In the genomic region with DNA sequence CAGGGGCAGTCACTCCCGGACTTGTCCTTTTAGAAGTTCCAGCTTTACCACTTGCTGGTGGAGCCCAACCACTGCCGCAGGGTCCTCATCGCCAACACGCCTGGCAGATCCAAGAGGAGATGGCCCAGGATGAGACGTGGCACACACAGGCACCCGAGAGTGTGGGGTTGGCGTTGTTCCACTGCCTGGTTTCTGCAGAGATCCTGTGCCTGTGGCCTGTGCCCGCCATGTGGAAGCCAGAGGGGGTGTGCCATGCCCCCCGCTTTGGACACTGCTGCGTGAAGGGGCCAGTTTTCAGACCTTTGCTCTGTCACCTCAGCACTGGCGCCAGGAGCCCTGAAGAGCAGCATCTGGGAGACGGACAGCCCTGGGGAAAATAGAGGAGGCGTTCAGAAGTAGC, we compare ENCODE assay signal across 24 cellular contexts. TPM values are rescaled to one million over a fixed set of nuclear protein-coding genes. Genes with fewer than 3 reads are reported as not detected.
A peak's percentile ranks its signal among the peaks of the same experiment; 100 is the strongest.
DNase-seq lines count a peak whose midpoint lies in the region; ATAC-seq and TF ChIP-seq lines count a peak whose summit lies in the region.
"Had no signal": no experiment of that assay in that cellular context is flagged by ENCODE, and none has a peak within 500 bp of the region (broad histone marks: within the 10 kb centered on the region; RNA-seq: fewer than 3 reads in every experiment).

No MANE protein-coding gene starts in this region.

- no peaks in the 10 kb centered on the region for H3K9me3 ChIP-seq in right atrium auricular region
- H3K9me3 ChIP-seq: BE2C had no signal

- DNase-seq in Right ventricle myocardium superior, result peak; percentile 40
- DNase-seq in right atrium auricular region (ENCODE audit: low spot score), result no peak
- DNase-seq in left colon, result no peak
- peak; percentile 76 for DNase-seq in posterior vena cava (ENCODE audit: low spot score)
- no peak for DNase-seq in NCI-H2171 (lab: John Stamatoyannopoulos, UW)
- DNase-seq in activated T-cell treated with anti-CD3 and anti-CD28 coated beads, Interleukin-2, amount 50 U/mL, for 48 hours, result no peak
- no peak for DNase-seq in NCI-H446 treated with DMSO at 0.1 percent for 48 hours (lab: John Stamatoyannopoulos, UW)
- DNase-seq: 8988T, ACHN, BE2C, Calu3, DMS153, DND-41, GM23248, Karpas-422, NCI-H1092 treated with DMSO at 0.1 percent for 48 hours, NCI-H1436, NCI-H187, NCI-H2081 treated with DMSO at 0.1 percent for 48 hours, NCI-H524 treated with DMSO at 0.1 percent for 48 hours, NCI-H774, PC-9, SHP77 treated with DMSO at 0.1 percent for 48 hours had no signal

- H3K27ac ChIP-seq in right atrium auricular region, result no peak overlapping the region
- H3K27ac ChIP-seq: GM23248, HL-60, PC-9 had no signal

- H3K36me3 ChIP-seq in right atrium auricular region, result peaks cover 56% of the 10 kb centered on the region

- H3K4me3 ChIP-seq in right atrium auricular region, result no peak overlapping the region
- H3K4me3 ChIP-seq: GM23248, PC-9 had no signal

- no peak for TF ChIP-seq CTCF in right atrium auricular region (IDR thresholded peaks at IDR 0.05)

- H3K4me1 ChIP-seq in right atrium auricular region, result no peaks in the 10 kb centered on the region
- H3K4me1 ChIP-seq: BE2C had no signal

- intact Hi-C loops in Right ventricle myocardium superior (cut with DNase I) (no loop called here), left colon (cut with DNase I, micrococcal nuclease) (no loop called here), posterior vena cava (cut with DNase I) (no loop called here)

- ATAC-seq in Right ventricle myocardium superior (ENCODE audit: poor library complexity), result no peak
- peak; percentile 14 for ATAC-seq in left colon

- H3K27me3 ChIP-seq in right atrium auricular region, result no peaks in the 10 kb centered on the region
- H3K27me3 ChIP-seq: BE2C had no signal

RNA-seq across cellular contexts. Expression of a gene that starts 10.8 kb away (rescaled TPM):
- total RNA-seq in Right ventricle myocardium superior (86.0 TPM), right atrium auricular region (10 to 100 TPM; 44.9 to 85.4 TPM), left colon (100 to 1,000 TPM; 253 to 260 TPM), posterior vena cava (100 to 1,000 TPM; 129 to 165 TPM)

Comparison
In these comparisons a context has a peak if more than half of its experiments do, and no peak if none do; other contexts are left out.
1. DNase-seq: peak in Right ventricle myocardium superior (single experiment) and posterior vena cava (single experiment); none in right atrium auricular region (single experiment), left colon (0 of 2), NCI-H2171 (single experiment), activated T-cell treated with anti-CD3 and anti-CD28 coated beads, Interleukin-2, amount 50 U/mL, for 48 hours (0 of 2) and NCI-H446 treated with DMSO at 0.1 percent for 48 hours (single experiment).